Comparison of ENCODE assay signal across 1 cellular context in the genomic region with DNA sequence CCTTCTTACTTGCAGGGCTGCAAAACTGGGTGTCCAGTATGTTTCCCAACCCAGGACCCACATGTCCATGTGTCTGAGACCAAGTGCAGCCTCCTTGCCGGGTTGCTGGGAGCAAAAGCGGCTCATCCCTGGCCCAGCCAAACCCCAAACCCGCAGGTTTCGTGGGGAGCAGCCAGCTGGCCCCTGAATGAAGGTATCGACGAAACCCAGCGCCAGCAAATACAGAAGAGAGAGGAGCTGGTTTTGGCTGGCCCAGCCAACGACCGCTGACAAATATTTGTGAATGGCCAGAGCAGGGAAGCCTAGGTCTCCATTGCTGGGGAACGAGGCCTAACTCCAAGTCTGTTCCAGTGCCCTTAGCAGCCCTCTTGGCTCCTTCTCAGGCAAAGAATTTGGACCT.
TF ChIP-seq lines count a peak whose summit lies in the region.

No MANE protein-coding gene starts in this region.

TF ChIP-seq in H1, 55 proteins besides CTCF, POLR2A, EP300 and RAD21 (continued from another document):
- TF ChIP-seq, protein P1, sequence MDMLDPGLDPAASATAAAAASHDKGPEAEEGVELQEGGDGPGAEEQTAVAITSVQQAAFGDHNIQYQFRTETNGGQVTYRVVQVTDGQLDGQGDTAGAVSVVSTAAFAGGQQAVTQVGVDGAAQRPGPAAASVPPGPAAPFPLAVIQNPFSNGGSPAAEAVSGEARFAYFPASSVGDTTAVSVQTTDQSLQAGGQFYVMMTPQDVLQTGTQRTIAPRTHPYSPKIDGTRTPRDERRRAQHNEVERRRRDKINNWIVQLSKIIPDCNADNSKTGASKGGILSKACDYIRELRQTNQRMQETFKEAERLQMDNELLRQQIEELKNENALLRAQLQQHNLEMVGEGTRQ (IDR thresholded peaks at IDR 0.05; ENCODE audit: low read length), result no peak
- no peak for TF ChIP-seq TEAD4 (IDR thresholded peaks at IDR 0.05; ENCODE audit: low read depth, low read length)
- TF ChIP-seq EGR1 (IDR thresholded peaks at IDR 0.05; ENCODE audit: borderline replicate concordance, low read depth, low read length), result no peak
- TF ChIP-seq JUND (IDR thresholded peaks at IDR 0.05; ENCODE audit: low read length), result no peak
TF ChIP-seq in H1: peak in this region for 0.
